In the genomic region with DNA sequence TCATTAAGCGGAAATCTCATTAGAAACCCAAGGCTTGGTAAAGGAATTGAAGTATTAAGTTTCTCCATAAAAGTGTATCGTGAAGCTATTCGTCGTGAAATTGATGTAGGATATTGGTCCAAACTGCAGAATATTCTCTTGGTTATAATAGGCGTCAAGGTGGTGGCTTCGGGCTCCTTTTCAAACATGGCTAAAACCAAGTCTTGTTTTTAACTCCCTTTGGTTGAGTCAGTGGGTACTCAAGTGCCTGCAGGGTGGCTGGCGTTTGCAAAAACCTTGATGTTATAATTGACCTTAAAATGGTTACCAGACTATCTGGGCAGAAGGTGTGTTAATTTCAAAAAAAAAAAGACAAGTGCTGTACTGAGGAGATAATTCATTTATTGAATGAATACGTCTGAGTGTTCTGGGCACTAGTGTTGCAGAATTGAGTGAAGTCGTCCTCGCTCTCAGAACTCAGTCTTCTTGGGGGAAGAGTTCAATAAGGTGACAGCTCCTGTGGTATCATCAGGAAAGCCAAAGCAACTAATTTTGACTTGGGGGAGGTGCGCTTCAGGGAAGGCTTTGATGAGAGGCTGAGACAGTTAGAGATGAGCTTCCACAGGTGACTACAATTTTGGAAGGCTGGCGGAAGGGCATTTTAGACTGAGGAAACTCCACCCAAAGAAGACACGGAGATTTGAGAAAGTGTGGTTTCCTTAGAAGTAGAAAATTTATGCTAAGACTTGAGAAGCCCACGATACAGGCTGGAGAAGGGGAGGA, we compare ENCODE assay signal across 8 cellular contexts. TPM values are rescaled to one million over a fixed set of nuclear protein-coding genes. Genes with fewer than 3 reads are reported as not detected.
DNase-seq lines count a peak whose midpoint lies in the region; ATAC-seq and TF ChIP-seq lines count a peak whose summit lies in the region.

No MANE protein-coding gene starts in this region.

- peaks cover 58% of the 10 kb centered on the region for H3K79me2 ChIP-seq in PC-3 (ENCODE audit: low read length)

- no peak overlapping the region for H3K27ac ChIP-seq in PC-3 (ENCODE audit: low read length)
- H3K27ac ChIP-seq in effector memory CD4-positive, alpha-beta T cell (ENCODE audit: insufficient read depth, low read length, poor library complexity, severe bottlenecking), result peak overlapping the region; percentile 77

- peaks cover 12% of the 10 kb centered on the region for H3K4me1 ChIP-seq in PC-3 (ENCODE audit: insufficient read depth, low read length)
- H3K4me1 ChIP-seq in effector memory CD4-positive, alpha-beta T cell (ENCODE audit: control insufficient read depth, insufficient read depth, low read length, poor library complexity, severe bottlenecking), result peaks cover 40% of the 10 kb centered on the region
- H3K4me1 ChIP-seq in neuron (ENCODE audit: insufficient read depth, low read length), result peaks cover 29% of the 10 kb centered on the region

- DNase-seq in Calu3 (no peak), PC-3 (no peak), SW 1271 (lab: John Stamatoyannopoulos, UW) (no peak), NOMO-1 treated with dmso at 0.1 percent for 144 hours (lab: John Stamatoyannopoulos, UW; ENCODE audit: unreplicated experiment) (no peak), T1000 (lab: John Stamatoyannopoulos, UW) (no peak)
- peak in 1 of 3 donors; percentile 27 for DNase-seq in effector memory CD4-positive, alpha-beta T cell

- H4K20me1 ChIP-seq in PC-3 (ENCODE audit: low read length), result peaks cover 31% of the 10 kb centered on the region

- no peaks in the 10 kb centered on the region for H3K9me2 ChIP-seq in PC-3 (replicated peaks; ENCODE audit: low read length)

- H3K9me3 Mint-ChIP-seq in Calu3 (ENCODE audit: low read depth, unreplicated experiment), result no peaks in the 10 kb centered on the region

- H3K27ac Mint-ChIP-seq in Calu3 (ENCODE audit: unreplicated experiment), result peak overlapping the region; percentile 49

- H3K36me3 ChIP-seq in PC-3 (ENCODE audit: low read depth, low read length), result no peaks in the 10 kb centered on the region
- no peaks in the 10 kb centered on the region for H3K36me3 ChIP-seq in effector memory CD4-positive, alpha-beta T cell (ENCODE audit: control insufficient read depth, insufficient read depth, low read length)
- no peaks in the 10 kb centered on the region for H3K36me3 ChIP-seq in neuron (ENCODE audit: insufficient read depth, low read length)

- peaks cover 8% of the 10 kb centered on the region for H3K27me3 Mint-ChIP-seq in Calu3 (ENCODE audit: unreplicated experiment)

- intact Hi-C loops in Calu3 (cut with micrococcal nuclease; ENCODE audit: unreplicated experiment) (loop anchor here (5.0 kb wide), 1 partner anchor 57 kb away; a partner anchor contains a TSS), PC-3 (cut with micrococcal nuclease) (loop anchor here (5.0 kb wide), 2 partner anchors 37 to 77 kb away; no protein-coding TSS in a partner anchor)

- H3K36me3 Mint-ChIP-seq in Calu3 (ENCODE audit: insufficient read depth, unreplicated experiment), result peaks cover 29% of the 10 kb centered on the region

- BruUV-seq in Calu3 (replicated peaks; lab: Mats Ljungman, UMichigan) (no TSS peak), PC-3 (replicated peaks; lab: Mats Ljungman, UMichigan) (TSS peak; percentile 62)

- H3K27me3 ChIP-seq in PC-3 (ENCODE audit: low read length) (no peaks in the 10 kb centered on the region), neuron (ENCODE audit: insufficient read depth, low read length) (no peaks in the 10 kb centered on the region)
- H3K27me3 ChIP-seq in effector memory CD4-positive, alpha-beta T cell (replicated peaks; ENCODE audit: control insufficient read depth, insufficient read depth, low read length, poor library complexity, severe bottlenecking), result no peaks in the 10 kb centered on the region

- H2AFZ ChIP-seq in PC-3 (ENCODE audit: low read length) (peak overlapping the region; percentile 95), neuron (ENCODE audit: low read depth, low read length) (no peak overlapping the region)

- CTCF ChIA-PET in Calu3 (lab: Charles Lee) (no interaction called here), PC-3 (lab: Charles Lee) (no interaction called here)

- H3K4me3 ChIP-seq in PC-3 (ENCODE audit: low read length) (peak overlapping the region; percentile 91), neuron (ENCODE audit: low read length) (peak overlapping the region; percentile 97)
- peak overlapping the region; percentile 87 for H3K4me3 ChIP-seq in effector memory CD4-positive, alpha-beta T cell (ENCODE audit: insufficient read depth, low read depth, low read length, poor library complexity, severe bottlenecking)

- peaks cover 17% of the 10 kb centered on the region for H3K4me1 Mint-ChIP-seq in Calu3 (ENCODE audit: low read depth, unreplicated experiment)

- TF ChIP-seq CTCF in Calu3 (IDR thresholded peaks at IDR 0.05; ENCODE audit: unreplicated experiment) (no peak), PC-3 (conservative IDR thresholded peaks at IDR 0.05; ENCODE audit: low read depth, low read length) (no peak)

- H3K9me3 ChIP-seq in PC-3 (ENCODE audit: low read length), result no peaks in the 10 kb centered on the region
- H3K9me3 ChIP-seq in effector memory CD4-positive, alpha-beta T cell (ENCODE audit: control insufficient read depth, low read length), result no peaks in the 10 kb centered on the region
- no peaks in the 10 kb centered on the region for H3K9me3 ChIP-seq in neuron (ENCODE audit: low read length)

- peak overlapping the region; percentile 89 for H3K9ac ChIP-seq in PC-3 (ENCODE audit: low read length)

- no peak for ATAC-seq in PC-3
- ATAC-seq in GM21529 (IDR thresholded peaks at IDR 0.05; ENCODE audit: unreplicated experiment), result no peak

- POLR2A ChIA-PET in PC-3 (lab: Charles Lee; ENCODE audit: unreplicated experiment), result no interaction called here

- peak overlapping the region; percentile 89 for H3K4me3 Mint-ChIP-seq in Calu3 (ENCODE audit: low read depth, unreplicated experiment)

- peak overlapping the region; percentile 98 for H3K4me2 ChIP-seq in PC-3 (ENCODE audit: low read length)

- no peaks in the 10 kb centered on the region for H3F3A ChIP-seq in PC-3 (ENCODE audit: low read length, unreplicated experiment)

RNA-seq across cellular contexts. Expression of a gene that starts 1.6 kb away (rescaled TPM):
- total RNA-seq in Calu3 (2022) (34.1 and 34.7 TPM in 2 replicates), PC-3 (2014; rRNA removed) (18.5 and 20.3 TPM in 2 replicates)

RNA-seq across cellular contexts. Expression of a gene that starts 58.9 kb away (rescaled TPM):
- total RNA-seq in Calu3 (2022) (49.2 and 49.5 TPM in 2 replicates), PC-3 (2014; rRNA removed) (41.1 and 51.4 TPM in 2 replicates)
